ENCODE assay signal across 12 cellular contexts in genomic region chr4:153758688-153759406, GRCh38. TPM values are rescaled to one million over a fixed set of nuclear protein-coding genes. Genes with fewer than 3 reads are reported as not detected.
DNase-seq lines count a peak whose midpoint lies in the region; ATAC-seq, FAIRE-seq and TF ChIP-seq lines count a peak whose summit lies in the region.
"Had no signal": no experiment of that assay in that cellular context is flagged by ENCODE, and none has a peak within 500 bp of the region (broad histone marks: within the 10 kb centered on the region; RNA-seq: fewer than 3 reads in every experiment).

No MANE protein-coding gene starts in this region.

- in situ Hi-C loops in Panc1 (cut with HindIII; ENCODE audit: low pct_unique_long_range_greater_than_20kb, low sequenced_read_pairs): no loop called here

- H3K4me3 ChIP-seq in BLaER1 (peak overlapping the region; percentile 67), Panc1 (ENCODE audit: low read depth in 2 of 2, low read length in 2 of 2) (no peak overlapping the region; a peak in 1 of 4 replicates), endodermal cell (ENCODE audit: low read length) (peak overlapping the region; percentile 77), neuron (ENCODE audit: low read length) (peak overlapping the region; percentile 52), upper lobe of left lung (peak overlapping the region in 2 of 4 donors; percentile 48 to 54)

- intact Hi-C loops in Panc1 (cut with micrococcal nuclease; ENCODE audit: unreplicated experiment): loop anchor here (10.0 kb wide), 1 partner anchor 614 kb away; no protein-coding TSS in a partner anchor

- POLR2A ChIA-PET in Panc1 (lab: Charles Lee): no interaction called here

- TF ChIP-seq CTCF in Panc1 (IDR thresholded peaks at IDR 0.05) (no peak), endodermal cell (conservative IDR thresholded peaks at IDR 0.05) (no peak), upper lobe of left lung (IDR thresholded peaks at IDR 0.05) (no peak)

- H3K4me3 Mint-ChIP-seq in endodermal cell: peak overlapping the region; percentile 62

- TF ChIP-seq EP300 in upper lobe of left lung (IDR thresholded peaks at IDR 0.05): no peak

- H3K27ac Mint-ChIP-seq in endodermal cell: no peak overlapping the region

- 25 to 39% methylated on average over 6 to 12 of the region's 15 CpGs for WGBS in endodermal cell (ENCODE audit: insufficient coverage in 1 of 2, insufficient read length in 1 of 2), 2 experiments
- 57 to 63% methylated on average over 15 of the region's 15 CpGs for WGBS in upper lobe of left lung, 2 donors

- DNase-seq in Panc1 (ENCODE audit: low read depth, low spot score): no peak
- DNase-seq in endodermal cell: peak; percentile 60
- no peak for DNase-seq in upper lobe of left lung
- no peak for DNase-seq in frontal cortex (ENCODE audit: low spot score in 2 of 2)
- DNase-seq in NCI-H82 treated with DMSO at 0.1 percent for 48 hours (lab: John Stamatoyannopoulos, UW; ENCODE audit: unreplicated experiment): no peak

- H3K4me1 Mint-ChIP-seq in endodermal cell: peaks cover 20% of the 10 kb centered on the region

- no peaks in the 10 kb centered on the region for H3K36me3 Mint-ChIP-seq in endodermal cell (ENCODE audit: low read depth)

- H3K9me3 ChIP-seq in BLaER1 (peaks cover 22% of the 10 kb centered on the region), Panc1 (ENCODE audit: control insufficient read depth, insufficient read depth, low read depth, low read length) (no peaks in the 10 kb centered on the region), endodermal cell (ENCODE audit: control insufficient read depth, low read length) (no peaks in the 10 kb centered on the region), neuron (ENCODE audit: low read length) (peaks cover 15% of the 10 kb centered on the region), upper lobe of left lung (no peaks in the 10 kb centered on the region)
- H3K9me3 ChIP-seq: neutrophil had no signal

- H3K36me3 ChIP-seq in BLaER1: no peaks in the 10 kb centered on the region
- H3K36me3 ChIP-seq in Panc1 (ENCODE audit: control insufficient read depth, insufficient read depth, low read length): no peaks in the 10 kb centered on the region
- no peaks in the 10 kb centered on the region for H3K36me3 ChIP-seq in endodermal cell (ENCODE audit: control insufficient read depth, insufficient read depth, low read length)
- no peaks in the 10 kb centered on the region for H3K36me3 ChIP-seq in neuron (ENCODE audit: insufficient read depth, low read length)
- H3K36me3 ChIP-seq in upper lobe of left lung: no peaks in the 10 kb centered on the region
- H3K36me3 ChIP-seq: neutrophil had no signal

- no peaks in the 10 kb centered on the region for H4K20me1 ChIP-seq in BLaER1

- H3K4me1 ChIP-seq in BLaER1: peaks cover 18% of the 10 kb centered on the region
- H3K4me1 ChIP-seq in Panc1 (ENCODE audit: control insufficient read depth, insufficient read depth, low read length): no peaks in the 10 kb centered on the region
- peaks cover 3% of the 10 kb centered on the region for H3K4me1 ChIP-seq in endodermal cell (ENCODE audit: control insufficient read depth, insufficient read depth, low read length)
- peaks cover 26% of the 10 kb centered on the region for H3K4me1 ChIP-seq in neuron (ENCODE audit: insufficient read depth, low read length)
- peaks cover 9 to 13% (median 10%) of the 10 kb centered on the region in 4 donors for H3K4me1 ChIP-seq in upper lobe of left lung

- no peak for TF ChIP-seq POLR2A in upper lobe of left lung (IDR thresholded peaks at IDR 0.05)

- peak overlapping the region; percentile 68 for H2AFZ ChIP-seq in neuron (ENCODE audit: low read depth, low read length)

- CTCF ChIA-PET in Panc1 (lab: Charles Lee): no interaction called here

- FAIRE-seq in frontal cortex (lab: Jason Lieb, UNC): no peak

- peaks cover 46% of the 10 kb centered on the region for H3K27me3 ChIP-seq in BLaER1
- no peaks in the 10 kb centered on the region; the same call in 1 of the 2 replicates for H3K27me3 ChIP-seq in Panc1 (ENCODE audit: control insufficient read depth, insufficient read depth, low read length)
- peaks cover 40% of the 10 kb centered on the region for H3K27me3 ChIP-seq in endodermal cell (ENCODE audit: control insufficient read depth, insufficient read depth, low read length, poor library complexity, severe bottlenecking)
- H3K27me3 ChIP-seq in neuron (ENCODE audit: insufficient read depth, low read length): no peaks in the 10 kb centered on the region
- peaks cover 0 to 17% (median 7%) of the 10 kb centered on the region in 4 donors for H3K27me3 ChIP-seq in upper lobe of left lung

- H3K27ac ChIP-seq in BLaER1: 0 out of 2 replicates have a peak overlapping the region, but pooled peaks have one; percentile 18
- H3K27ac ChIP-seq in Panc1 (ENCODE audit: low read length): no peak overlapping the region
- no peak overlapping the region for H3K27ac ChIP-seq in endodermal cell (ENCODE audit: low read depth, low read length)
- no peak overlapping the region for H3K27ac ChIP-seq in upper lobe of left lung
- H3K27ac ChIP-seq: HL-60, neutrophil, VCaP had no signal

- ATAC-seq in Panc1 (0 out of 2 replicates have a peak, but pooled peaks have one; percentile 49), upper lobe of left lung (ENCODE audit: low FRiP score in 2 of 2) (no peak), HG02840 (IDR thresholded peaks at IDR 0.05; ENCODE audit: low FRiP score, unreplicated experiment) (no peak)

- no TSS peak for BruUV-seq in Panc1 (replicated peaks; lab: Mats Ljungman, UMichigan)

- peaks cover 4% of the 10 kb centered on the region for H3K9me3 Mint-ChIP-seq in endodermal cell

- H3K4me2 ChIP-seq in BLaER1: peak overlapping the region; percentile 76

- H3K9ac ChIP-seq in BLaER1 (peak overlapping the region; percentile 69; the same call in 1 of the 2 replicates), endodermal cell (ENCODE audit: extremely low read depth, low read length, poor library complexity, severe bottlenecking) (no peak overlapping the region)

- peaks cover 49% of the 10 kb centered on the region for H3K27me3 Mint-ChIP-seq in endodermal cell (ENCODE audit: insufficient read depth)

RNA-seq across cellular contexts. Expression of gene RNF175, which starts 1.0 kb away (rescaled TPM):
- not detected for total RNA-seq in Panc1 (2021; ENCODE audit: unreplicated experiment)
- not detected for polyA plus RNA-seq in Panc1 (2012; ENCODE audit: insufficient read length)
- 1 to 10 TPM; 1.7 to 4.2 TPM for total RNA-seq in endodermal cell
- polyA plus RNA-seq in endodermal cell (2013, experiment 1 of 2): 22.5 TPM
- 20.8 TPM for polyA plus RNA-seq in endodermal cell (2013, experiment 2 of 2)
- total RNA-seq in upper lobe of left lung: not detected
- 31.0 TPM for total RNA-seq in frontal cortex
- total RNA-seq: dermis microvascular lymphatic vessel endothelial cell had no signal

RNA-seq across cellular contexts. Expression of gene SFRP2, which starts 30.0 kb away (rescaled TPM):
- total RNA-seq in Panc1 (2021; ENCODE audit: unreplicated experiment) (0.26 TPM), endodermal cell (10 to 100 TPM in 1 of 2 donors, 1 to 10 TPM in 1; 5.3 to 69.1 TPM), upper lobe of left lung (10 to 100 TPM in 2 of 6 donors, 1 to 10 TPM in 2, under 1 TPM in 1, not detected in 1; 0.98 to 45.2 (median 3.2) TPM), frontal cortex (0.82 TPM)
- not detected for polyA plus RNA-seq in Panc1 (2012; ENCODE audit: insufficient read length)
- polyA plus RNA-seq in endodermal cell (2013, experiment 1 of 2): 190 TPM
- 146 TPM for polyA plus RNA-seq in endodermal cell (2013, experiment 2 of 2)
- total RNA-seq: dermis microvascular lymphatic vessel endothelial cell had no signal

Comparison
In these comparisons a context has a peak if more than half of its experiments do, and no peak if none do; other contexts are left out.
1. H3K4me3 ChIP-seq: peak in BLaER1 (single experiment), endodermal cell (single experiment) and neuron (single experiment); none in Panc1 (0 of 2).